In genomic region chr12:19688489-19688888, GRCh38 we compare ENCODE assay signal across 1 cellular context.
TF ChIP-seq lines count a peak whose summit lies in the region.

No MANE protein-coding gene starts in this region.

TF ChIP-seq in endothelial cell of umbilical vein, 7 proteins besides CTCF, POLR2A, EP300 and RAD21 (continued from another document):
- TF ChIP-seq JUN (IDR thresholded peaks at IDR 0.05; ENCODE audit: borderline replicate concordance, insufficient read depth, insufficient read length, low read depth) (no peak), MAX (IDR thresholded peaks at IDR 0.05; ENCODE audit: insufficient read depth, insufficient read length) (no peak), EZH2 (IDR thresholded peaks at IDR 0.05; ENCODE audit: borderline replicate concordance, low read depth, low read length, severe bottlenecking) (no peak), POLR2AphosphoS5 (IDR thresholded peaks at IDR 0.05; ENCODE audit: insufficient read depth, low read depth, low read length) (no peak)
TF ChIP-seq in endothelial cell of umbilical vein: peak in this region for 0.
